ENCODE assay signal across 16 cellular contexts in genomic region chr2:104855174-104856085, GRCh38. TPM values are rescaled to one million over a fixed set of nuclear protein-coding genes. Genes with fewer than 3 reads are reported as not detected.
A peak's percentile ranks its signal among the peaks of the same experiment; 100 is the strongest.
DNase-seq lines count a peak whose midpoint lies in the region; ATAC-seq and TF ChIP-seq lines count a peak whose summit lies in the region.
"Had no signal": no experiment of that assay in that cellular context is flagged by ENCODE, and none has a peak within 500 bp of the region (broad histone marks: within the 10 kb centered on the region; RNA-seq: fewer than 3 reads in every experiment).

No MANE protein-coding gene starts in this region.

- TF ChIP-seq CTCF in cardiac muscle cell (IDR thresholded peaks at IDR 0.05; ENCODE audit: low read depth, low read length) (no peak), astrocyte of the spinal cord (IDR thresholded peaks at IDR 0.05; ENCODE audit: low read depth, low read length) (no peak), transverse colon (IDR thresholded peaks at IDR 0.05) (no peak)

- H2BK15ac ChIP-seq in mesenchymal stem cell (ENCODE audit: low read depth, poor library complexity, severe bottlenecking), result no peak overlapping the region

- H3K9me3 Mint-ChIP-seq in activated CD4-positive, alpha-beta T cell treated with anti-CD3 and anti-CD28 coated beads for 36 hours (ENCODE audit: low read depth), result no peaks in the 10 kb centered on the region

- CTCF ChIA-PET in activated CD4-positive, alpha-beta T cell treated with anti-CD3 and anti-CD28 coated beads for 36 hours (lab: Charles Lee), result no interaction called here

- H3K18ac ChIP-seq in mesenchymal stem cell (ENCODE audit: low read depth in 1 of 2, low read length in 2 of 2), result no peak overlapping the region

- peaks cover 96% of the 10 kb centered on the region for H3K27me3 ChIP-seq in cardiac muscle cell
- peaks cover 76 to 81% of the 10 kb centered on the region in 2 experiments for H3K27me3 ChIP-seq in mesenchymal stem cell (ENCODE audit: control insufficient read depth in 1 of 2, insufficient read depth in 1 of 2, low read length in 2 of 2)
- no peaks in the 10 kb centered on the region for H3K27me3 ChIP-seq in aorta (ENCODE audit: control insufficient read depth in 1 of 2, insufficient read depth in 2 of 2, low read length in 1 of 2)
- H3K27me3 ChIP-seq in transverse colon, result peaks cover 92% of the 10 kb centered on the region

- no peak for ATAC-seq in Right ventricle myocardium superior (ENCODE audit: poor library complexity)
- no peak for ATAC-seq in aorta (ENCODE audit: low FRiP score)
- no peak for ATAC-seq in HG02970 (IDR thresholded peaks at IDR 0.05; ENCODE audit: low FRiP score, unreplicated experiment)
- no peak for ATAC-seq in activated CD4-positive, alpha-beta T cell treated with anti-CD3 and anti-CD28 coated beads for 36 hours
- ATAC-seq: activated naive CD8-positive, alpha-beta T cell treated with anti-CD3 and anti-CD28 coated beads, Interleukin-2, amount 50 U/mL, for 24 hours; left cardiac atrium had no signal

- H3K9ac ChIP-seq in mesenchymal stem cell (ENCODE audit: low read length), result no peak overlapping the region

- DNase-seq in cardiac muscle cell (ENCODE audit: low read depth in 1 of 2, low spot score in 1 of 2) (no peak), Right ventricle myocardium superior (no peak), astrocyte of the spinal cord (ENCODE audit: low read depth, low spot score) (no peak), mesenchymal stem cell (no peak), aorta (no peak), transverse colon (no peak)
- DNase-seq in activated CD4-positive, alpha-beta T cell treated with anti-CD3 and anti-CD28 coated beads for 36 hours, result no peak
- DNase-seq: activated naive CD8-positive, alpha-beta T cell treated with anti-CD3 and anti-CD28 coated beads, Interleukin-2, amount 50 U/mL, for 24 hours; AML-193; effector CD4-positive, alpha-beta T cell; GF-D8; left cardiac atrium; NCI-H1092 treated with DMSO at 0.1 percent for 48 hours had no signal

- peaks cover 70% of the 10 kb centered on the region for H3K27me3 Mint-ChIP-seq in activated CD4-positive, alpha-beta T cell treated with anti-CD3 and anti-CD28 coated beads for 36 hours

- no peaks in the 10 kb centered on the region for H3K79me1 ChIP-seq in mesenchymal stem cell (replicated peaks; ENCODE audit: low read length, poor library complexity, severe bottlenecking)

- no peak overlapping the region for H3K14ac ChIP-seq in mesenchymal stem cell (ENCODE audit: low read length in 2 of 2)

- H3K36me3 ChIP-seq in cardiac muscle cell (no peaks in the 10 kb centered on the region), mesenchymal stem cell (ENCODE audit: control insufficient read depth in 1 of 2, insufficient read depth in 2 of 2, low read depth in 1 of 2, low read length in 2 of 2) (no peaks in the 10 kb centered on the region), aorta (ENCODE audit: control insufficient read depth in 1 of 2, insufficient read depth in 2 of 2, low read length in 1 of 2) (no peaks in the 10 kb centered on the region), transverse colon (no peaks in the 10 kb centered on the region)
- H3K36me3 ChIP-seq: neutrophil had no signal

- intact Hi-C loops in Right ventricle myocardium superior (cut with DNase I) (no loop called here), aorta (cut with DNase I) (no loop called here), transverse colon (cut with DNase I; ENCODE audit: low total_unique reads) (no loop called here)
- intact Hi-C loops in activated CD4-positive, alpha-beta T cell treated with anti-CD3 and anti-CD28 coated beads for 36 hours (cut with DNase I, micrococcal nuclease), result loop anchor here (2.0 to 10.0 kb wide), 3 partner anchors 181 to 421 kb away; no protein-coding TSS in a partner anchor

- no peak overlapping the region for H3K4me3 Mint-ChIP-seq in activated CD4-positive, alpha-beta T cell treated with anti-CD3 and anti-CD28 coated beads for 36 hours

- H2AK5ac ChIP-seq in mesenchymal stem cell (ENCODE audit: low read length, severe bottlenecking), result no peak overlapping the region

- H3K9me3 ChIP-seq in cardiac muscle cell (ENCODE audit: low read depth) (no peaks in the 10 kb centered on the region), mesenchymal stem cell (ENCODE audit: control insufficient read depth, low read length) (no peaks in the 10 kb centered on the region), aorta (ENCODE audit: control insufficient read depth, low read length) (no peaks in the 10 kb centered on the region), transverse colon (no peaks in the 10 kb centered on the region)
- H3K9me3 ChIP-seq: neutrophil had no signal

- H3K23ac ChIP-seq in mesenchymal stem cell (ENCODE audit: low read length in 2 of 2), result no peak overlapping the region

- H3K4me2 ChIP-seq in mesenchymal stem cell (ENCODE audit: low read length, poor library complexity, severe bottlenecking), result peak overlapping the region; percentile 37

- H2BK120ac ChIP-seq in mesenchymal stem cell (ENCODE audit: low read depth, low read length), result no peak overlapping the region

- no peak overlapping the region for H3K27ac ChIP-seq in cardiac muscle cell
- no peak overlapping the region for H3K27ac ChIP-seq in mesenchymal stem cell (ENCODE audit: low read length, poor library complexity, severe bottlenecking)
- no peak overlapping the region for H3K27ac ChIP-seq in aorta (ENCODE audit: low read depth in 1 of 2, low read length in 2 of 2)
- no peak overlapping the region for H3K27ac ChIP-seq in transverse colon
- H3K27ac ChIP-seq: neutrophil had no signal

- no peak for TF ChIP-seq EP300 in transverse colon (IDR thresholded peaks at IDR 0.05; ENCODE audit: low read depth)

- peak overlapping the region; percentile 12 for H3K4me3 ChIP-seq in cardiac muscle cell
- H3K4me3 ChIP-seq in astrocyte of the spinal cord (ENCODE audit: low read depth, low read length), result peak overlapping the region; percentile 48
- H3K4me3 ChIP-seq in mesenchymal stem cell (ENCODE audit: insufficient read depth in 1 of 2, low read depth in 1 of 2, low read length in 2 of 2), result peak overlapping the region in 1 of 2 experiments; percentile 41
- H3K4me3 ChIP-seq in aorta (ENCODE audit: low read length in 2 of 2), result peak overlapping the region; percentile 33 to 80
- peak overlapping the region in 1 of 4 donors; percentile 15 for H3K4me3 ChIP-seq in transverse colon

- in situ Hi-C loops in astrocyte of the spinal cord (cut with HindIII; ENCODE audit: low sequenced_read_pairs) (no loop called here), transverse colon (cut with MboI; ENCODE audit: low pct_ligation_motif_present in 1 of 4, low pct_unique_long_range_greater_than_20kb in 1 of 4, low sequenced_read_pairs in 3 of 4) (no loop called here)

- no peak overlapping the region for H3K4ac ChIP-seq in mesenchymal stem cell (ENCODE audit: low read depth in 1 of 2, low read length in 2 of 2)

- H3K4me1 ChIP-seq in cardiac muscle cell (ENCODE audit: low read depth), result no peaks in the 10 kb centered on the region
- peaks cover 27% of the 10 kb centered on the region for H3K4me1 ChIP-seq in mesenchymal stem cell (ENCODE audit: control insufficient read depth, insufficient read depth, low read depth, low read length)
- H3K4me1 ChIP-seq in aorta (ENCODE audit: control insufficient read depth in 1 of 2, insufficient read depth in 2 of 2, low read length in 2 of 2), result no peaks in the 10 kb centered on the region
- H3K4me1 ChIP-seq in transverse colon, result peaks cover 15 to 45% (median 39%) of the 10 kb centered on the region in 4 donors

- no peak overlapping the region for H3K27ac Mint-ChIP-seq in activated CD4-positive, alpha-beta T cell treated with anti-CD3 and anti-CD28 coated beads for 36 hours

- WGBS in mesenchymal stem cell, result 0% methylated on average over 14 of the region's 139 CpGs
- 1 to 3% methylated on average over 7 to 131 of the region's 139 CpGs for WGBS in aorta, 2 donors
- 14% methylated on average over 22 of the region's 139 CpGs; no CpG with 5 or more reads in 1 of the 2 donors for WGBS in transverse colon (ENCODE audit: low coverage in 1 of 2), 2 donors

- no peak for TF ChIP-seq POLR2A in transverse colon (IDR thresholded peaks at IDR 0.05)

- H3K4me1 Mint-ChIP-seq in activated CD4-positive, alpha-beta T cell treated with anti-CD3 and anti-CD28 coated beads for 36 hours, result peaks cover 34% of the 10 kb centered on the region

- no peak overlapping the region for H2AFZ ChIP-seq in mesenchymal stem cell (ENCODE audit: low read depth, low read length)

- no peaks in the 10 kb centered on the region for H3K36me3 Mint-ChIP-seq in activated CD4-positive, alpha-beta T cell treated with anti-CD3 and anti-CD28 coated beads for 36 hours (ENCODE audit: low read depth)

- no peak overlapping the region for H4K8ac ChIP-seq in mesenchymal stem cell (ENCODE audit: low read length)

- H2BK5ac ChIP-seq in mesenchymal stem cell (ENCODE audit: low read depth, low read length, poor library complexity, severe bottlenecking), result no peak overlapping the region

- POLR2A ChIA-PET in activated CD4-positive, alpha-beta T cell treated with anti-CD3 and anti-CD28 coated beads for 36 hours (lab: Charles Lee), result no interaction called here

- H2BK12ac ChIP-seq in mesenchymal stem cell (ENCODE audit: low read length in 2 of 2), result no peak overlapping the region

- H4K91ac ChIP-seq in mesenchymal stem cell (ENCODE audit: low read length), result no peak overlapping the region

RNA-seq across cellular contexts. Expression of gene POU3F3, which starts 1.5 kb away (rescaled TPM):
- total RNA-seq in cardiac muscle cell, result not detected in 2 replicates
- polyA plus RNA-seq in cardiac muscle cell, result not detected in 2 replicates
- total RNA-seq in Right ventricle myocardium superior, result not detected
- not detected for polyA plus RNA-seq in mesenchymal stem cell (2013, experiment 1 of 2)
- not detected for polyA plus RNA-seq in mesenchymal stem cell (2013, experiment 2 of 2)
- total RNA-seq in aorta, result under 1 TPM in 1 of 2 donors, not detected in 1; 0.15 TPM
- polyA plus RNA-seq in aorta, result under 1 TPM; 0.25 to 0.74 TPM
- total RNA-seq in transverse colon, result under 1 TPM in 2 of 4 donors, not detected in 2; 0.14 to 0.32 TPM
- total RNA-seq in activated CD4-positive, alpha-beta T cell treated with anti-CD3 and anti-CD28 coated beads for 36 hours, result not detected
- total RNA-seq: HT1080 had no signal

Comparison
In these comparisons a context has a peak if more than half of its experiments do, and no peak if none do; other contexts are left out.
1. intact Hi-C loops: an anchor here in activated CD4-positive, alpha-beta T cell treated with anti-CD3 and anti-CD28 coated beads for 36 hours (2.0 to 10.0 kb wide); none called in Right ventricle myocardium superior, aorta and transverse colon.